1 cellular context compared by ENCODE assay signal in the genomic region with DNA sequence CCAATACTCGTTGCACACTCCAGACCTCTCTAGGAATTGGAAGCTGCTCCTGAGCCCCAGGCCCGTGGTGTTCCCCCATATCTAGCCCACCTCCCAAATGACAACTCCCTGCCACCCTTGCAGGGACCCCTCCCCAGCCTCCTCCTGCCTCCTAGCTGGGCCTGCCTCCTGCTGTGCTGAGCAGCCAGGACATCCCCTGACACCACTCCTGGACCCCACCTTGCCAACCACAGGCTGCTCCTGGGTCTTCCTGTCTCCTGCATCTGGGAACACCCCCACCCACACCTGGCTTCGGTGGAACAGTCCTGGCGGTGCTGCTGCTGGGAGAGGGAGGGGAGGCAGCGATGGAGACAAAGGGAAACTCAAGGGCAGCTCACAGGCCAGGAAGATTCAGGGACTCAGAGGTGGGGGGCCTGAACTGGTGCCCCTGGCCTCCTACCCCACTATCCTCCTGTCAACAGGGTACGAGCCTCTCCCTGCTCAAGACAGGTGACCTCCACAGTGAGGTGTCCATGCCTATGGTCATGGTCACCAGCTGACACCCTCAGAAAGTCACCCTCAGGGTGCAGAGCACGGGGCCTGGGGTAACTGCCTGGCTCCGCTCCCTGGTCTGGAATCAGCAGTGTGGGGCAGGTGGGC.
TF ChIP-seq lines count a peak whose summit lies in the region.

No MANE protein-coding gene starts in this region.

TF ChIP-seq in A549, 52 proteins besides CTCF, POLR2A, EP300 and RAD21:
- TF ChIP-seq POLR2AphosphoS2 (conservative IDR thresholded peaks at IDR 0.05; ENCODE audit: low read length) (no peak), NR3C1 (IDR thresholded peaks at IDR 0.05) (no peak), ZFP36 (IDR thresholded peaks at IDR 0.05; ENCODE audit: borderline replicate concordance, partially characterized antibody) (no peak), EHF (CRISPR knock-in tag; IDR thresholded peaks at IDR 0.05) (no peak), NFE2L2 (conservative IDR thresholded peaks at IDR 0.05; ENCODE audit: low read length) (no peak), CEBPB (IDR thresholded peaks at IDR 0.05) (no peak), TFCP2L1 (CRISPR knock-in tag; IDR thresholded peaks at IDR 0.05) (no peak), KDM1A (IDR thresholded peaks at IDR 0.05; ENCODE audit: low read depth) (no peak), MAZ (IDR thresholded peaks at IDR 0.05; ENCODE audit: borderline replicate concordance, low read depth, low read length) (no peak), PHF8 (IDR thresholded peaks at IDR 0.05; ENCODE audit: borderline replicate concordance, low read depth) (no peak), HOXB5 (CRISPR knock-in tag; IDR thresholded peaks at IDR 0.05) (no peak)
- TF ChIP-seq, protein P1, sequence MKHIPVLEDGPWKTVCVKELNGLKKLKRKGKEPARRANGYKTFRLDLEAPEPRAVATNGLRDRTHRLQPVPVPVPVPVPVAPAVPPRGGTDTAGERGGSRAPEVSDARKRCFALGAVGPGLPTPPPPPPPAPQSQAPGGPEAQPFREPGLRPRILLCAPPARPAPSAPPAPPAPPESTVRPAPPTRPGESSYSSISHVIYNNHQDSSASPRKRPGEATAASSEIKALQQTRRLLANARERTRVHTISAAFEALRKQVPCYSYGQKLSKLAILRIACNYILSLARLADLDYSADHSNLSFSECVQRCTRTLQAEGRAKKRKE (CRISPR knock-in tag; IDR thresholded peaks at IDR 0.05; ENCODE audit: low read depth): no peak
- TF ChIP-seq, protein P2, sequence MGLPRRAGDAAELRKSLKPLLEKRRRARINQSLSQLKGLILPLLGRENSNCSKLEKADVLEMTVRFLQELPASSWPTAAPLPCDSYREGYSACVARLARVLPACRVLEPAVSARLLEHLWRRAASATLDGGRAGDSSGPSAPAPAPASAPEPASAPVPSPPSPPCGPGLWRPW (IDR thresholded peaks at IDR 0.05): no peak
